In genomic region chr3:44974406-44974805, GRCh38 we compare ENCODE assay signal across 10 cellular contexts. TPM values are rescaled to one million over a fixed set of nuclear protein-coding genes. Genes with fewer than 3 reads are reported as not detected.
DNase-seq lines count a peak whose midpoint lies in the region; ATAC-seq, FAIRE-seq and TF ChIP-seq lines count a peak whose summit lies in the region.
"Had no signal": no experiment of that assay in that cellular context is flagged by ENCODE, and none has a peak within 500 bp of the region (broad histone marks: within the 10 kb centered on the region; RNA-seq: fewer than 3 reads in every experiment).

No MANE protein-coding gene starts in this region.

- H3K4me3 Mint-ChIP-seq in activated naive CD4-positive, alpha-beta T cell treated with anti-CD3 and anti-CD28 coated beads, Interleukin-2, amount 50 U/mL, for 24 hours = peak overlapping the region; percentile 97
- H3K4me3 Mint-ChIP-seq in activated naive CD8-positive, alpha-beta T cell treated with anti-CD3 and anti-CD28 coated beads, Interleukin-2, amount 10 ng/mL, durations not matched to agents 7 days and 5 days = peak overlapping the region; percentile 94

- WGBS in pancreas, 2 donors = 55 to 56% methylated on average over 4 of the region's 4 CpGs

- peak overlapping the region; percentile 85 to 86 for H3K9ac ChIP-seq in kidney (ENCODE audit: low read length in 2 of 2)

- FAIRE-seq in kidney (lab: Jason Lieb, UNC) (no peak), pancreas (lab: Jason Lieb, UNC) (no peak)

- H3K9me3 ChIP-seq in kidney (ENCODE audit: control insufficient read depth in 1 of 2, low read length in 2 of 2) = no peaks in the 10 kb centered on the region
- no peaks in the 10 kb centered on the region for H3K9me3 ChIP-seq in thoracic aorta
- no peaks in the 10 kb centered on the region for H3K9me3 ChIP-seq in pancreas

- TF ChIP-seq CTCF in kidney (IDR thresholded peaks at IDR 0.05; ENCODE audit: borderline replicate concordance, extremely low read depth, insufficient read depth) = no peak
- no peak for TF ChIP-seq CTCF in thoracic aorta (IDR thresholded peaks at IDR 0.05)
- TF ChIP-seq CTCF in pancreas (IDR thresholded peaks at IDR 0.05) = no peak

- ATAC-seq in activated naive CD8-positive, alpha-beta T cell treated with anti-CD3 and anti-CD28 coated beads, Interleukin-2, amount 10 ng/mL, durations not matched to agents 7 days and 5 days (ENCODE audit: low read depth) = no peak
- ATAC-seq in thoracic aorta (ENCODE audit: insufficient number of reproducible peaks, low FRiP score, low read depth) (no peak), pancreas (no peak)

- H3K4me3 ChIP-seq in kidney (ENCODE audit: low read length in 2 of 2) (peak overlapping the region; percentile 90 to 97), thoracic aorta (peak overlapping the region; percentile 97), pancreas (peak overlapping the region in 2 of 4 donors; percentile 86 to 95)

- H3K9me3 Mint-ChIP-seq in activated naive CD4-positive, alpha-beta T cell treated with anti-CD3 and anti-CD28 coated beads, Interleukin-2, amount 50 U/mL, for 24 hours = no peaks in the 10 kb centered on the region
- no peaks in the 10 kb centered on the region for H3K9me3 Mint-ChIP-seq in activated naive CD8-positive, alpha-beta T cell treated with anti-CD3 and anti-CD28 coated beads, Interleukin-2, amount 10 ng/mL, durations not matched to agents 7 days and 5 days

- H3K27me3 Mint-ChIP-seq in activated naive CD4-positive, alpha-beta T cell treated with anti-CD3 and anti-CD28 coated beads, Interleukin-2, amount 50 U/mL, for 24 hours = no peaks in the 10 kb centered on the region
- no peaks in the 10 kb centered on the region for H3K27me3 Mint-ChIP-seq in activated naive CD8-positive, alpha-beta T cell treated with anti-CD3 and anti-CD28 coated beads, Interleukin-2, amount 10 ng/mL, durations not matched to agents 7 days and 5 days

- H3K27me3 ChIP-seq in thoracic aorta (replicated peaks; ENCODE audit: insufficient read depth) = no peaks in the 10 kb centered on the region
- no peaks in the 10 kb centered on the region for H3K27me3 ChIP-seq in pancreas

- DNase-seq in activated naive CD4-positive, alpha-beta T cell (lab: John Stamatoyannopoulos, UW) = no peak
- DNase-seq in activated naive CD8-positive, alpha-beta T cell treated with anti-CD3 and anti-CD28 coated beads, Interleukin-2, amount 10 ng/mL, durations not matched to agents 7 days and 5 days = no peak
- DNase-seq in kidney (no peak), thoracic aorta (ENCODE audit: low spot score) (no peak), pancreas (no peak), NCI-H226 (no peak)
- DNase-seq in activated effector memory CD4-positive, alpha-beta T cell treated with anti-CD3 and anti-CD28 coated beads, Interleukin-2, amount 50 U/mL, for 16 hours = no peak
- DNase-seq: NCI-H1092, WERI-Rb-1 had no signal

- H3K27ac Mint-ChIP-seq in activated naive CD4-positive, alpha-beta T cell treated with anti-CD3 and anti-CD28 coated beads, Interleukin-2, amount 50 U/mL, for 24 hours = no peak overlapping the region
- no peak overlapping the region for H3K27ac Mint-ChIP-seq in activated naive CD8-positive, alpha-beta T cell treated with anti-CD3 and anti-CD28 coated beads, Interleukin-2, amount 10 ng/mL, durations not matched to agents 7 days and 5 days

- no peaks in the 10 kb centered on the region for H3K36me3 Mint-ChIP-seq in activated naive CD4-positive, alpha-beta T cell treated with anti-CD3 and anti-CD28 coated beads, Interleukin-2, amount 50 U/mL, for 24 hours
- peaks cover 15% of the 10 kb centered on the region for H3K36me3 Mint-ChIP-seq in activated naive CD8-positive, alpha-beta T cell treated with anti-CD3 and anti-CD28 coated beads, Interleukin-2, amount 10 ng/mL, durations not matched to agents 7 days and 5 days

- H3K4me1 Mint-ChIP-seq in activated naive CD4-positive, alpha-beta T cell treated with anti-CD3 and anti-CD28 coated beads, Interleukin-2, amount 50 U/mL, for 24 hours = peaks cover 76% of the 10 kb centered on the region
- H3K4me1 Mint-ChIP-seq in activated naive CD8-positive, alpha-beta T cell treated with anti-CD3 and anti-CD28 coated beads, Interleukin-2, amount 10 ng/mL, durations not matched to agents 7 days and 5 days = peaks cover 39% of the 10 kb centered on the region

- H3K36me3 ChIP-seq in kidney (ENCODE audit: control insufficient read depth in 1 of 2, insufficient read depth in 2 of 2, low read length in 2 of 2) (no peaks in the 10 kb centered on the region), thoracic aorta (no peaks in the 10 kb centered on the region), pancreas (no peaks in the 10 kb centered on the region)

- POLR2A ChIA-PET in activated naive CD8-positive, alpha-beta T cell treated with anti-CD3 and anti-CD28 coated beads, Interleukin-2, amount 10 ng/mL, durations not matched to agents 7 days and 5 days (lab: Charles Lee) = interaction anchor here (2.1 to 3.1 kb wide), 4 partner anchors 10 to 213 kb away, joined by 5 to 18 read pairs (median 11); partner anchors contain the start of genes KIAA1143 and KIF15

- intact Hi-C loops in kidney (cut with DNase I) (no loop called here), pancreas (cut with DNase I) (no loop called here)

- peaks cover 14 to 25% of the 10 kb centered on the region in 2 donors for H3K4me1 ChIP-seq in kidney (ENCODE audit: control insufficient read depth in 1 of 2, insufficient read depth in 1 of 2, low read depth in 1 of 2, low read length in 2 of 2)
- peaks cover 16 to 25% of the 10 kb centered on the region in 2 donors for H3K4me1 ChIP-seq in thoracic aorta (ENCODE audit: control insufficient read depth in 1 of 2, low read depth in 2 of 2)
- peaks cover 9 to 30% (median 11%) of the 10 kb centered on the region in 3 donors for H3K4me1 ChIP-seq in pancreas

- H3K27ac ChIP-seq in kidney (ENCODE audit: low read depth in 2 of 2, low read length in 2 of 2) = peak overlapping the region in 1 of 2 donors; percentile 78
- no peak overlapping the region for H3K27ac ChIP-seq in thoracic aorta
- H3K27ac ChIP-seq in pancreas = no peak overlapping the region
- H3K27ac ChIP-seq: WERI-Rb-1 had no signal

RNA-seq across cellular contexts. Expression of gene ZDHHC3, which starts 1.6 kb away (rescaled TPM):
- total RNA-seq in activated naive CD8-positive, alpha-beta T cell treated with anti-CD3 and anti-CD28 coated beads, Interleukin-2, amount 10 ng/mL, durations not matched to agents 7 days and 5 days = 10 to 100 TPM; 44.7 to 51.1 TPM
- total RNA-seq in kidney (71.5 TPM), thoracic aorta (10 to 100 TPM; 70.8 to 72.3 TPM), pancreas (10 to 100 TPM; 16.1 to 28.3 (median 20.8) TPM)
- polyA plus RNA-seq in kidney (ENCODE audit: insufficient read depth, low read depth, low replicate concordance) (60.2 TPM), pancreas (10 to 100 TPM; 11.4 to 15.9 TPM)

RNA-seq across cellular contexts. Expression of gene EXOSC7, which starts 1.6 kb away (rescaled TPM):
- 10 to 100 TPM; 47.8 to 49.0 TPM for total RNA-seq in activated naive CD8-positive, alpha-beta T cell treated with anti-CD3 and anti-CD28 coated beads, Interleukin-2, amount 10 ng/mL, durations not matched to agents 7 days and 5 days
- total RNA-seq in kidney (43.8 TPM), thoracic aorta (10 to 100 TPM; 43.3 to 45.9 TPM), pancreas (10 to 100 TPM in 5 of 6 donors, 1 to 10 TPM in 1; 9.2 to 18.0 (median 13.0) TPM)
- polyA plus RNA-seq in kidney (ENCODE audit: insufficient read depth, low read depth, low replicate concordance) (71.8 TPM), pancreas (10 to 100 TPM; 18.8 to 21.8 TPM)

RNA-seq across cellular contexts. Expression of gene CLEC3B, which starts 51.7 kb away (rescaled TPM):
- total RNA-seq in activated naive CD8-positive, alpha-beta T cell treated with anti-CD3 and anti-CD28 coated beads, Interleukin-2, amount 10 ng/mL, durations not matched to agents 7 days and 5 days = under 1 TPM in 1 of 2 experiments, not detected in 1; 0.45 TPM
- total RNA-seq in kidney (45.3 TPM), thoracic aorta (100 to 1,000 TPM in 1 of 2 donors, 10 to 100 TPM in 1; 96.6 to 202 TPM), pancreas (10 to 100 TPM in 1 of 6 donors, 1 to 10 TPM in 5; 1.3 to 10.6 (median 5.5) TPM)
- polyA plus RNA-seq in kidney (ENCODE audit: insufficient read depth, low read depth, low replicate concordance) (284 TPM), pancreas (10 to 100 TPM; 12.8 to 31.9 TPM)
